ENCODE assay signal across 8 cellular contexts in genomic region chr16:57795431-57795878, GRCh38. TPM values are rescaled to one million over a fixed set of nuclear protein-coding genes. Genes with fewer than 3 reads are reported as not detected.
DNase-seq lines count a peak whose midpoint lies in the region; ATAC-seq and TF ChIP-seq lines count a peak whose summit lies in the region.

No MANE protein-coding gene starts in this region.

- H3K27me3 ChIP-seq in PC-3 (ENCODE audit: low read length) (no peaks in the 10 kb centered on the region), lower lobe of right lung (ENCODE audit: low read depth) (no peaks in the 10 kb centered on the region)

- TF ChIP-seq CTCF in PC-3 (conservative IDR thresholded peaks at IDR 0.05; ENCODE audit: low read depth, low read length), result peak; percentile 64
- peak; percentile 47 for TF ChIP-seq CTCF in lower lobe of right lung (IDR thresholded peaks at IDR 0.05)

- peak; percentile 38 for DNase-seq in activated CD8-positive, alpha-beta memory T cell treated with anti-CD3 and anti-CD28 coated beads, Interleukin-2, amount 50 U/mL, for 4 hours
- DNase-seq in activated CD8-positive, alpha-beta memory T cell treated with anti-CD3 and anti-CD28 coated beads for 24 hours, result no peak
- peak; percentile 64 for DNase-seq in HuH-7 (ENCODE audit: low spot score)
- peak; percentile 72 for DNase-seq in PC-3
- peak; percentile 74 to 86 for DNase-seq in T47D (ENCODE audit: low read depth in 1 of 2, low spot score in 1 of 2)
- peak; percentile 65 for DNase-seq in lower lobe of right lung

- peaks cover 4% of the 10 kb centered on the region for H3K79me2 ChIP-seq in PC-3 (ENCODE audit: low read length)

- H2AFZ ChIP-seq in PC-3 (ENCODE audit: low read length), result no peak overlapping the region

- H3K4me1 ChIP-seq in PC-3 (ENCODE audit: insufficient read depth, low read length) (peaks cover 34% of the 10 kb centered on the region), lower lobe of right lung (peaks cover 57% of the 10 kb centered on the region)

- ATAC-seq in PC-3 (peak; percentile 64), lower lobe of right lung (peak; percentile 10 to 13), HG03196 (IDR thresholded peaks at IDR 0.05; ENCODE audit: unreplicated experiment) (no peak), HG02678 (IDR thresholded peaks at IDR 0.05; ENCODE audit: unreplicated experiment) (no peak)

- in situ Hi-C loops in T47D (cut with HindIII; ENCODE audit: low pct_unique_long_range_greater_than_20kb, low sequenced_read_pairs), result no loop called here

- no peak overlapping the region for H3K4me3 ChIP-seq in PC-3 (ENCODE audit: low read length)
- no peak overlapping the region for H3K4me3 ChIP-seq in lower lobe of right lung

- no peaks in the 10 kb centered on the region for H3F3A ChIP-seq in PC-3 (ENCODE audit: low read length, unreplicated experiment)

- H3K9ac ChIP-seq in PC-3 (ENCODE audit: low read length), result no peak overlapping the region

- CTCF ChIA-PET in PC-3 (lab: Charles Lee), result interaction anchor here (0.6 to 1.1 kb wide), 4 partner anchors 21 to 68 kb away, joined by 3 to 9 read pairs (median 3); no protein-coding TSS in a partner anchor

- POLR2A ChIA-PET in PC-3 (lab: Charles Lee; ENCODE audit: unreplicated experiment), result no interaction called here

- H3K36me3 ChIP-seq in PC-3 (ENCODE audit: low read depth, low read length), result no peaks in the 10 kb centered on the region
- peaks cover 52% of the 10 kb centered on the region for H3K36me3 ChIP-seq in lower lobe of right lung

- no TSS peak for BruUV-seq in PC-3 (replicated peaks; lab: Mats Ljungman, UMichigan)

- H3K9me3 ChIP-seq in PC-3 (ENCODE audit: low read length) (no peaks in the 10 kb centered on the region), lower lobe of right lung (no peaks in the 10 kb centered on the region)

- no peak overlapping the region for H3K4me2 ChIP-seq in PC-3 (ENCODE audit: low read length)

- intact Hi-C loops in PC-3 (cut with micrococcal nuclease) (loop anchor here (2.0 kb wide), 1 partner anchor 67 kb away; no protein-coding TSS in a partner anchor), lower lobe of right lung (cut with DNase I) (no loop called here)

- no peaks in the 10 kb centered on the region for H3K9me2 ChIP-seq in PC-3 (replicated peaks; ENCODE audit: low read length)

- no peaks in the 10 kb centered on the region for H4K20me1 ChIP-seq in PC-3 (ENCODE audit: low read length)

- H3K27ac ChIP-seq in PC-3 (ENCODE audit: low read length) (no peak overlapping the region), lower lobe of right lung (no peak overlapping the region)

RNA-seq across cellular contexts. Expression of gene KIFC3, which starts 6.8 kb away (rescaled TPM):
- total RNA-seq in PC-3 (2014; rRNA removed) (32.6 and 42.2 TPM in 2 replicates), lower lobe of right lung (70.9 TPM)

RNA-seq across cellular contexts. Expression of gene KATNB1, which starts 59.9 kb away (rescaled TPM):
- total RNA-seq in PC-3 (2014; rRNA removed), result 37.7 and 50.9 TPM in 2 replicates
- 18.0 TPM for total RNA-seq in lower lobe of right lung

Comparison
In these comparisons a context has a peak if more than half of its experiments do, and no peak if none do; other contexts are left out.
1. ATAC-seq: peak in PC-3 (single experiment) and lower lobe of right lung (2 of 2); none in HG03196 (single experiment) and HG02678 (single experiment).